In the genomic region with DNA sequence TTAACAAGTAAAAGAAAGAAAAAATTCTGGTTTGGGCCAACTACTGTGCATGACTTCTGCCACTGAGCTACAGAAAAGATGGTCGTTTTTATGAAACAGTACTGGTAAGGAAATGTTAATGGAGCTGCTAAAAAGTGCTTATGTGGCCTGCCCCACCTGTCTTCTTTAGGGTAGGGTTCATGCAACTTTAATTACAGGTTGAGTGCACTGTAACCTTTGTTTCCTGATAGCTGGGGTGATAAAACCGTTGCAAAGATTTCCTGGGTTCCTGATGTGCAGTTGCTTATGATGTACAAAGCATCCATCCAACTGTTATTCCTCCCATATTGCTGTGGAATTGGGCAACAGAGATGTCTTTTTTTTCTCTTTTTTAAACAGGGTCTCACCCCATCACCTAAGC, we compare ENCODE assay signal across 2 cellular contexts.
A peak's percentile ranks its signal among the peaks of the same experiment; 100 is the strongest.
TF ChIP-seq lines count a peak whose summit lies in the region.

No MANE protein-coding gene starts in this region.

TF ChIP-seq in HepG2, 621 proteins besides CTCF, POLR2A, EP300 and RAD21:
- no peak for TF ChIP-seq NFYB (CRISPR knock-in tag; IDR thresholded peaks at IDR 0.05)
- TF ChIP-seq FOXO4 (CRISPR knock-in tag; conservative IDR thresholded peaks at IDR 0.05), result 0 out of 2 replicates have a peak, but pooled peaks have one; percentile 48
- TF ChIP-seq SRY (CRISPR knock-in tag; IDR thresholded peaks at IDR 0.05), result no peak
- TF ChIP-seq NFE2 (CRISPR knock-in tag; IDR thresholded peaks at IDR 0.05), result no peak
- no peak for TF ChIP-seq ZNF446 (CRISPR knock-in tag; IDR thresholded peaks at IDR 0.05)

TF ChIP-seq in SK-N-SH, 30 proteins besides CTCF, POLR2A, EP300 and RAD21:
- TF ChIP-seq NRF1 (IDR thresholded peaks at IDR 0.05; ENCODE audit: low read depth, low read length), result no peak
- TF ChIP-seq FOSL2 (IDR thresholded peaks at IDR 0.05; ENCODE audit: borderline replicate concordance, low read depth), result no peak
- no peak for TF ChIP-seq YY1 (IDR thresholded peaks at IDR 0.05; ENCODE audit: low read depth)
- no peak for TF ChIP-seq MAX (IDR thresholded peaks at IDR 0.05; ENCODE audit: low read depth)
- no peak for TF ChIP-seq TEAD4 (IDR thresholded peaks at IDR 0.05; ENCODE audit: borderline replicate concordance, insufficient read depth)
- TF ChIP-seq JUND (IDR thresholded peaks at IDR 0.05), result no peak
- TF ChIP-seq FOXM1 (IDR thresholded peaks at IDR 0.05; ENCODE audit: low read depth), result no peak
- no peak for TF ChIP-seq MEF2A (IDR thresholded peaks at IDR 0.05; ENCODE audit: borderline replicate concordance, low read depth)
- TF ChIP-seq ELF1 (IDR thresholded peaks at IDR 0.05), result no peak
- no peak for TF ChIP-seq NFIC (IDR thresholded peaks at IDR 0.05; ENCODE audit: borderline replicate concordance)
- no peak for TF ChIP-seq ZBTB33 (IDR thresholded peaks at IDR 0.05; ENCODE audit: borderline replicate concordance, low read depth)
